8 cellular contexts compared by ENCODE assay signal in the genomic region with DNA sequence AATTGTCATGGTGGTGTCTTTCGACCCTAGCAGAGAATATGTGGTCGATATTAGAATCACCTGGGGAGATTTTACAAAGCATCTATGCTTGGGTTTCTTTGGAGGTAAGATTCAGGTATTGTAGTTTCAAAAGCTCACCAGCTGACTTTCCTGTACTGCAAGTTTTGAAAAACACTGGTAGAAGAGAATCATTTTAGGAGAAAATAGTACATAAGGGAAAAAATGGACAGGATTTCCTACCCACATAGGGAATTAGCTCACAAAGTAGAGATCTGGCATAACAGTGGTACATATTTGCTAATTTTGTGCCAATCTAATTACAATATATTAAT. TPM values are rescaled to one million over a fixed set of nuclear protein-coding genes. Genes with fewer than 3 reads are reported as not detected.
DNase-seq lines count a peak whose midpoint lies in the region; ATAC-seq and TF ChIP-seq lines count a peak whose summit lies in the region.

No MANE protein-coding gene starts in this region.

- peak overlapping the region; percentile 64 for H3K4me2 ChIP-seq in PC-9
- peak overlapping the region; percentile 94 for H3K4me2 ChIP-seq in smooth muscle cell

- 10% methylated on average over 2 of the region's 2 CpGs for WGBS in smooth muscle cell (ENCODE audit: low lambda C conversion rate)

- peaks cover 2% of the 10 kb centered on the region for H3K36me3 Mint-ChIP-seq in T-helper 2 cell treated with Interferon-gamma antibody and Interleukin-4, amounts not matched to agents 5 μg/mL and 100 μg/mL, for 36 hours (ENCODE audit: low read depth)

- H4K20me1 ChIP-seq in PC-9 (ENCODE audit: insufficient read depth) = no peaks in the 10 kb centered on the region
- H4K20me1 ChIP-seq in smooth muscle cell (ENCODE audit: low read depth) = no peaks in the 10 kb centered on the region

- CTCF ChIA-PET in PC-9 (lab: Charles Lee) = interaction anchor here (0.6 to 1.2 kb wide), 8 partner anchors 13 to 1131 kb away, joined by 3 to 13 read pairs (median 4); no protein-coding TSS in a partner anchor

- no peak overlapping the region for H3K9ac ChIP-seq in smooth muscle cell (ENCODE audit: low read depth)

- H3K27ac ChIP-seq in PC-9 = no peak overlapping the region
- H3K27ac ChIP-seq in smooth muscle cell (ENCODE audit: low read depth) = no peak overlapping the region

- BruUV-seq in PC-9 (replicated peaks; lab: Mats Ljungman, UMichigan) = no TSS peak

- no peak for ATAC-seq in sciatic nerve

- DNase-seq in T-helper 2 cell treated with Interferon-gamma antibody and Interleukin-4, amounts not matched to agents 5 μg/mL and 100 μg/mL, for 36 hours (ENCODE audit: low spot score) = no peak
- DNase-seq in T-helper 2 cell (no peak), PC-9 (no peak), epithelial cell of esophagus (ENCODE audit: low read depth) (peak; percentile 20), smooth muscle cell (lab: John Stamatoyannopoulos, UW; ENCODE audit: unreplicated experiment) (no peak), sciatic nerve (ENCODE audit: low spot score) (no peak), NCI-H146 (lab: John Stamatoyannopoulos, UW) (no peak), NCI-H526 (lab: John Stamatoyannopoulos, UW) (no peak)

- peak overlapping the region; percentile 92 for H3K4me3 Mint-ChIP-seq in T-helper 2 cell treated with Interferon-gamma antibody and Interleukin-4, amounts not matched to agents 5 μg/mL and 100 μg/mL, for 36 hours

- no peaks in the 10 kb centered on the region for H3K36me3 ChIP-seq in PC-9 (ENCODE audit: low read depth)
- no peaks in the 10 kb centered on the region for H3K36me3 ChIP-seq in smooth muscle cell (ENCODE audit: low read depth)

- intact Hi-C loops in PC-9 (cut with micrococcal nuclease; ENCODE audit: unreplicated experiment) = no loop called here
- intact Hi-C loops in sciatic nerve (cut with DNase I) = no loop called here

- H3K4me1 ChIP-seq in PC-9 (replicated peaks; ENCODE audit: insufficient read depth) (no peaks in the 10 kb centered on the region), smooth muscle cell (ENCODE audit: low read depth) (no peaks in the 10 kb centered on the region)

- H3K4me1 Mint-ChIP-seq in T-helper 2 cell treated with Interferon-gamma antibody and Interleukin-4, amounts not matched to agents 5 μg/mL and 100 μg/mL, for 36 hours (ENCODE audit: low read depth) = peaks cover 32% of the 10 kb centered on the region

- H2AFZ ChIP-seq in PC-9 = 0 out of 2 replicates have a peak overlapping the region, but pooled peaks have one; percentile 71
- peak overlapping the region; percentile 89 for H2AFZ ChIP-seq in smooth muscle cell (ENCODE audit: low read depth)

- H3K27me3 ChIP-seq in PC-9 (ENCODE audit: insufficient read depth, low read depth) = no peaks in the 10 kb centered on the region
- H3K27me3 ChIP-seq in smooth muscle cell (ENCODE audit: low read depth) = no peaks in the 10 kb centered on the region

- no peak for TF ChIP-seq CTCF in PC-9 (conservative IDR thresholded peaks at IDR 0.05)
- TF ChIP-seq CTCF in epithelial cell of esophagus (IDR thresholded peaks at IDR 0.05; ENCODE audit: insufficient read depth, low read depth, low read length, missing control alignments) = no peak
- TF ChIP-seq CTCF in smooth muscle cell (IDR thresholded peaks at IDR 0.05; ENCODE audit: borderline replicate concordance, insufficient read depth, poor library complexity, severe bottlenecking) = no peak

- H3K4me3 ChIP-seq in PC-9 (peak overlapping the region; percentile 59; the same call in 1 of the 2 replicates), epithelial cell of esophagus (ENCODE audit: low read length) (peak overlapping the region; percentile 77), smooth muscle cell (peak overlapping the region; percentile 98)

- H3K9me3 Mint-ChIP-seq in T-helper 2 cell treated with Interferon-gamma antibody and Interleukin-4, amounts not matched to agents 5 μg/mL and 100 μg/mL, for 36 hours = no peaks in the 10 kb centered on the region

- H3F3A ChIP-seq in PC-9 (ENCODE audit: insufficient read depth, low read depth) (peaks cover 20% of the 10 kb centered on the region), smooth muscle cell (ENCODE audit: low read depth) (peaks cover 6% of the 10 kb centered on the region)

- H3K27me3 Mint-ChIP-seq in T-helper 2 cell treated with Interferon-gamma antibody and Interleukin-4, amounts not matched to agents 5 μg/mL and 100 μg/mL, for 36 hours (ENCODE audit: low read depth) = peaks cover 9% of the 10 kb centered on the region

- POLR2A ChIA-PET in PC-9 (lab: Charles Lee; ENCODE audit: unreplicated experiment) = interaction anchor here (0.7 kb wide), 1 partner anchor 13 kb away, joined by 3 read pairs; no protein-coding TSS in a partner anchor

- H3K79me2 ChIP-seq in PC-9 (ENCODE audit: low read depth) (no peaks in the 10 kb centered on the region), smooth muscle cell (ENCODE audit: low read depth) (no peaks in the 10 kb centered on the region)

- H3K9me3 ChIP-seq in PC-9 (ENCODE audit: insufficient read depth, low read depth) = no peaks in the 10 kb centered on the region
- H3K9me3 ChIP-seq in smooth muscle cell (replicated peaks; ENCODE audit: low read depth) = no peaks in the 10 kb centered on the region

- H3K27ac Mint-ChIP-seq in T-helper 2 cell treated with Interferon-gamma antibody and Interleukin-4, amounts not matched to agents 5 μg/mL and 100 μg/mL, for 36 hours = peak overlapping the region; percentile 90

- no peaks in the 10 kb centered on the region for H3K9me2 ChIP-seq in PC-9 (ENCODE audit: insufficient read depth)

RNA-seq across cellular contexts. Expression of a gene that starts 27.4 kb away (rescaled TPM):
- total RNA-seq in PC-9 (2021) (16.8 and 19.5 TPM in 2 replicates), smooth muscle cell (22.8 and 23.7 TPM in 2 replicates), sciatic nerve (10.3 TPM)
- 34.9 and 40.2 TPM in 2 replicates for polyA plus RNA-seq in smooth muscle cell

RNA-seq across cellular contexts. Expression of a gene that starts 31.2 kb away (rescaled TPM):
- 86.9 and 90.5 TPM in 2 replicates for total RNA-seq in PC-9 (2021)
- 53.6 and 75.0 TPM in 2 replicates for total RNA-seq in smooth muscle cell
- polyA plus RNA-seq in smooth muscle cell = 38.2 and 39.4 TPM in 2 replicates
- total RNA-seq in sciatic nerve = 40.3 TPM
